ENCODE assay signal across 11 cellular contexts in genomic region chr1:167905182-167905581, GRCh38. TPM values are rescaled to one million over a fixed set of nuclear protein-coding genes. Genes with fewer than 3 reads are reported as not detected.
DNase-seq lines count a peak whose midpoint lies in the region; ATAC-seq and TF ChIP-seq lines count a peak whose summit lies in the region.
"Had no signal": no experiment of that assay in that cellular context is flagged by ENCODE, and none has a peak within 500 bp of the region (broad histone marks: within the 10 kb centered on the region; RNA-seq: fewer than 3 reads in every experiment).

No MANE protein-coding gene starts in this region.

- H3K79me2 ChIP-seq in GM23338 (replicated peaks; ENCODE audit: insufficient read depth) = no peaks in the 10 kb centered on the region

- H2AFZ ChIP-seq in GM23338 = peak overlapping the region; percentile 14; the same call in 1 of the 2 replicates

- no peak overlapping the region; the same call in 1 of the 2 replicates for H3K4me3 ChIP-seq in GM23338
- no peak overlapping the region for H3K4me3 ChIP-seq in choroid plexus epithelial cell (ENCODE audit: low read depth, low read length)
- no peak overlapping the region for H3K4me3 ChIP-seq in ascending aorta

- no peaks in the 10 kb centered on the region for H3K9me3 ChIP-seq in ascending aorta

- H3K36me3 Mint-ChIP-seq in GM23338 (ENCODE audit: low read depth) = peaks cover 9% of the 10 kb centered on the region
- H3K36me3 Mint-ChIP-seq: T-cell had no signal

- H3K9me2 ChIP-seq in GM23338 (ENCODE audit: insufficient read depth) = no peaks in the 10 kb centered on the region

- ATAC-seq in GM23338 (peak; percentile 98), GM21528 (IDR thresholded peaks at IDR 0.05; ENCODE audit: low FRiP score, unreplicated experiment) (no peak)
- ATAC-seq: T-cell had no signal

- H3K4me1 ChIP-seq in GM23338 (ENCODE audit: insufficient read depth) (peaks cover 20% of the 10 kb centered on the region), ascending aorta (peaks cover 0 to 2% of the 10 kb centered on the region in 2 donors)

- peak overlapping the region; percentile 63 for H3K27ac Mint-ChIP-seq in GM23338
- H3K27ac Mint-ChIP-seq: T-cell had no signal

- DNase-seq in GM23338 (ENCODE audit: low spot score) = peak; percentile 66
- peak; percentile 7 for DNase-seq in NCI-H2029 treated with DMSO at 0.1 percent for 48 hours (lab: John Stamatoyannopoulos, UW)
- peak; percentile 76 for DNase-seq in choroid plexus epithelial cell (ENCODE audit: low read depth)
- DNase-seq in myocyte (ENCODE audit: low read depth) = peak; percentile 66
- DNase-seq in stimulated activated CD4-positive, alpha-beta T cell treated with anti-CD3 and anti-CD28 coated beads, Interleukin-2, amount 100 ng/mL, for 48 hours = no peak
- no peak for DNase-seq in ascending aorta (ENCODE audit: low spot score in 2 of 2)
- no peak for DNase-seq in stimulated activated CD8-positive, alpha-beta memory T cell treated with anti-CD3 and anti-CD28 coated beads, Interleukin-4, amount 100 ng/mL, for 48 hours
- DNase-seq: activated CD8-positive, alpha-beta memory T cell treated with anti-CD3 and anti-CD28 coated beads for 24 hours; T-cell had no signal

- H3K27me3 Mint-ChIP-seq in GM23338 (ENCODE audit: insufficient read depth, low read depth, poor library complexity) = peaks cover 3% of the 10 kb centered on the region

- TF ChIP-seq CTCF in GM23338 (conservative IDR thresholded peaks at IDR 0.05; ENCODE audit: low read depth in 2 of 2) (no peak), choroid plexus epithelial cell (conservative IDR thresholded peaks at IDR 0.05; ENCODE audit: low read depth, low read length) (no peak), ascending aorta (IDR thresholded peaks at IDR 0.05) (no peak)

- H3K4me1 Mint-ChIP-seq in GM23338 = peaks cover 17% of the 10 kb centered on the region
- H3K4me1 Mint-ChIP-seq: T-cell had no signal

- H3K27me3 ChIP-seq in GM23338 (ENCODE audit: insufficient read depth) (no peaks in the 10 kb centered on the region), ascending aorta (no peaks in the 10 kb centered on the region)

- intact Hi-C loops in ascending aorta (cut with DNase I) = no loop called here

- no peaks in the 10 kb centered on the region for H3F3A ChIP-seq in GM23338 (replicated peaks; ENCODE audit: low read depth)

- peaks cover 8% of the 10 kb centered on the region; the same call in 1 of the 2 replicates for H3K36me3 ChIP-seq in GM23338 (ENCODE audit: insufficient read depth)
- no peaks in the 10 kb centered on the region for H3K36me3 ChIP-seq in ascending aorta

- peak overlapping the region; percentile 65 for H3K27ac ChIP-seq in GM23338 (ENCODE audit: low read depth)
- H3K27ac ChIP-seq in ascending aorta = no peak overlapping the region

- H3K9me3 Mint-ChIP-seq in GM23338 = peaks cover 14% of the 10 kb centered on the region

- H3K4me3 Mint-ChIP-seq in GM23338 = no peak overlapping the region
- H3K4me3 Mint-ChIP-seq: T-cell had no signal

- H3K4me2 ChIP-seq in GM23338 = peak overlapping the region; percentile 49

- no peaks in the 10 kb centered on the region for H4K20me1 ChIP-seq in GM23338 (replicated peaks; ENCODE audit: insufficient read depth)

TF ChIP-seq in GM23338, 12 proteins besides CTCF, POLR2A, EP300 and RAD21 (continues in another document):
- no peak for TF ChIP-seq EZH2phosphoT487 (IDR thresholded peaks at IDR 0.05; ENCODE audit: unreplicated experiment)
- no peak for TF ChIP-seq STAT1 (IDR thresholded peaks at IDR 0.05; ENCODE audit: unreplicated experiment)
- TF ChIP-seq ZNF114 (CRISPR knock-in tag; IDR thresholded peaks at IDR 0.05) = no peak
- TF ChIP-seq NANOG (IDR thresholded peaks at IDR 0.05; ENCODE audit: borderline replicate concordance) = no peak
- no peak for TF ChIP-seq POLR2AphosphoS5 (IDR thresholded peaks at IDR 0.05; ENCODE audit: low read depth)
- TF ChIP-seq, protein P1, sequence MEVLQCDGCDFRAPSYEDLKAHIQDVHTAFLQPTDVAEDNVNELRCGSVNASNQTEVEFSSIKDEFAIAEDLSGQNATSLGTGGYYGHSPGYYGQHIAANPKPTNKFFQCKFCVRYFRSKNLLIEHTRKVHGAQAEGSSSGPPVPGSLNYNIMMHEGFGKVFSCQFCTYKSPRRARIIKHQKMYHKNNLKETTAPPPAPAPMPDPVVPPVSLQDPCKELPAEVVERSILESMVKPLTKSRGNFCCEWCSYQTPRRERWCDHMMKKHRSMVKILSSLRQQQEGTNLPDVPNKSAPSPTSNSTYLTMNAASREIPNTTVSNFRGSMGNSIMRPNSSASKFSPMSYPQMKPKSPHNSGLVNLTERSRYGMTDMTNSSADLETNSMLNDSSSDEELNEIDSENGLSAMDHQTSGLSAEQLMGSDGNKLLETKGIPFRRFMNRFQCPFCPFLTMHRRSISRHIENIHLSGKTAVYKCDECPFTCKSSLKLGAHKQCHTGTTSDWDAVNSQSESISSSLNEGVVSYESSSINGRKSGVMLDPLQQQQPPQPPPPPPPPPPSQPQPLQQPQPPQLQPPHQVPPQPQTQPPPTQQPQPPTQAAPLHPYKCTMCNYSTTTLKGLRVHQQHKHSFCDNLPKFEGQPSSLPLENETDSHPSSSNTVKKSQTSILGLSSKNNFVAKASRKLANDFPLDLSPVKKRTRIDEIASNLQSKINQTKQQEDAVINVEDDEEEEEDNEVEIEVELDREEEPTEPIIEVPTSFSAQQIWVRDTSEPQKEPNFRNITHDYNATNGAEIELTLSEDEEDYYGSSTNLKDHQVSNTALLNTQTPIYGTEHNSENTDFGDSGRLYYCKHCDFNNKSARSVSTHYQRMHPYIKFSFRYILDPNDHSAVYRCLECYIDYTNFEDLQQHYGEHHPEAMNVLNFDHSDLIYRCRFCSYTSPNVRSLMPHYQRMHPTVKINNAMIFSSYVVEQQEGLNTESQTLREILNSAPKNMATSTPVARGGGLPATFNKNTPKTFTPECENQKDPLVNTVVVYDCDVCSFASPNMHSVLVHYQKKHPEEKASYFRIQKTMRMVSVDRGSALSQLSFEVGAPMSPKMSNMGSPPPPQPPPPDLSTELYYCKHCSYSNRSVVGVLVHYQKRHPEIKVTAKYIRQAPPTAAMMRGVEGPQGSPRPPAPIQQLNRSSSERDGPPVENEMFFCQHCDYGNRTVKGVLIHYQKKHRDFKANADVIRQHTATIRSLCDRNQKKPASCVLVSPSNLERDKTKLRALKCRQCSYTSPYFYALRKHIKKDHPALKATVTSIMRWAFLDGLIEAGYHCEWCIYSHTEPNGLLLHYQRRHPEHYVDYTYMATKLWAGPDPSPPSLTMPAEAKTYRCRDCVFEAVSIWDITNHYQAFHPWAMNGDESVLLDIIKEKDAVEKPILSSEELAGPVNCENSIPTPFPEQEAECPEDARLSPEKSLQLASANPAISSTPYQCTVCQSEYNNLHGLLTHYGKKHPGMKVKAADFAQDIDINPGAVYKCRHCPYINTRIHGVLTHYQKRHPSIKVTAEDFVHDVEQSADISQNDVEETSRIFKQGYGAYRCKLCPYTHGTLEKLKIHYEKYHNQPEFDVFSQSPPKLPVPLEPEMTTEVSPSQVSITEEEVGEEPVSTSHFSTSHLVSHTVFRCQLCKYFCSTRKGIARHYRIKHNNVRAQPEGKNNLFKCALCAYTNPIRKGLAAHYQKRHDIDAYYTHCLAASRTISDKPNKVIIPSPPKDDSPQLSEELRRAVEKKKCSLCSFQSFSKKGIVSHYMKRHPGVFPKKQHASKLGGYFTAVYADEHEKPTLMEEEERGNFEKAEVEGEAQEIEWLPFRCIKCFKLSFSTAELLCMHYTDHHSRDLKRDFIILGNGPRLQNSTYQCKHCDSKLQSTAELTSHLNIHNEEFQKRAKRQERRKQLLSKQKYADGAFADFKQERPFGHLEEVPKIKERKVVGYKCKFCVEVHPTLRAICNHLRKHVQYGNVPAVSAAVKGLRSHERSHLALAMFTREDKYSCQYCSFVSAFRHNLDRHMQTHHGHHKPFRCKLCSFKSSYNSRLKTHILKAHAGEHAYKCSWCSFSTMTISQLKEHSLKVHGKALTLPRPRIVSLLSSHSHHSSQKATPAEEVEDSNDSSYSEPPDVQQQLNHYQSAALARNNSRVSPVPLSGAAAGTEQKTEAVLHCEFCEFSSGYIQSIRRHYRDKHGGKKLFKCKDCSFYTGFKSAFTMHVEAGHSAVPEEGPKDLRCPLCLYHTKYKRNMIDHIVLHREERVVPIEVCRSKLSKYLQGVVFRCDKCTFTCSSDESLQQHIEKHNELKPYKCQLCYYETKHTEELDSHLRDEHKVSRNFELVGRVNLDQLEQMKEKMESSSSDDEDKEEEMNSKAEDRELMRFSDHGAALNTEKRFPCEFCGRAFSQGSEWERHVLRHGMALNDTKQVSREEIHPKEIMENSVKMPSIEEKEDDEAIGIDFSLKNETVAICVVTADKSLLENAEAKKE (CRISPR knock-in tag; IDR thresholded peaks at IDR 0.05) = no peak

RNA-seq across cellular contexts. Expression of gene ADCY10, which starts 8.8 kb away (rescaled TPM):
- total RNA-seq in GM23338 (2014; rRNA removed; shearing (Covaris generic)) = not detected in 2 replicates
- not detected in 2 replicates for polyA plus RNA-seq in GM23338 (2016; fragmentation: Nextera tagmentation; extraction: Ambion mirVana)
- not detected in 2 replicates for total RNA-seq in myocyte
- polyA plus RNA-seq in myocyte (2012) = 0.06 TPM
- 1.9 TPM for total RNA-seq in ascending aorta
- total RNA-seq: HT1080 had no signal

RNA-seq across cellular contexts. Expression of gene DCAF6, which starts 31.3 kb away (rescaled TPM):
- 24.6 and 27.3 TPM in 2 replicates for total RNA-seq in GM23338 (2014; rRNA removed; shearing (Covaris generic))
- polyA plus RNA-seq in GM23338 (2016; fragmentation: Nextera tagmentation; extraction: Ambion mirVana) = 16.7 and 18.6 TPM in 2 replicates
- total RNA-seq in myocyte (118 TPM in 2 replicates), ascending aorta (9.8 TPM)
- 111 TPM for polyA plus RNA-seq in myocyte (2012)

RNA-seq across cellular contexts. Expression of gene MPC2, which starts 31.7 kb away (rescaled TPM):
- total RNA-seq in GM23338 (2014; rRNA removed; shearing (Covaris generic)) = 21.6 and 37.2 TPM in 2 replicates
- 71.0 and 76.9 TPM in 2 replicates for polyA plus RNA-seq in GM23338 (2016; fragmentation: Nextera tagmentation; extraction: Ambion mirVana)
- 60.4 TPM in 2 replicates for total RNA-seq in myocyte
- polyA plus RNA-seq in myocyte (2012) = 78.1 TPM
- total RNA-seq in ascending aorta = 2.9 TPM

Comparison
In these comparisons a context has a peak if more than half of its experiments do, and no peak if none do; other contexts are left out.
1. DNase-seq: peak in GM23338 (single experiment), NCI-H2029 treated with DMSO at 0.1 percent for 48 hours (single experiment), choroid plexus epithelial cell (single experiment) and myocyte (single experiment); none in stimulated activated CD4-positive, alpha-beta T cell treated with anti-CD3 and anti-CD28 coated beads, Interleukin-2, amount 100 ng/mL, for 48 hours (0 of 2), ascending aorta (0 of 2) and stimulated activated CD8-positive, alpha-beta memory T cell treated with anti-CD3 and anti-CD28 coated beads, Interleukin-4, amount 100 ng/mL, for 48 hours (single experiment).